ENCODE assay signal across 17 cellular contexts in genomic region chr10:49735848-49736563, GRCh38. TPM values are rescaled to one million over a fixed set of nuclear protein-coding genes. Genes with fewer than 3 reads are reported as not detected.
A peak's percentile ranks its signal among the peaks of the same experiment; 100 is the strongest.
DNase-seq lines count a peak whose midpoint lies in the region; TF ChIP-seq lines count a peak whose summit lies in the region.
"Had no signal": no experiment of that assay in that cellular context is flagged by ENCODE, and none has a peak within 500 bp of the region (broad histone marks: within the 10 kb centered on the region; RNA-seq: fewer than 3 reads in every experiment).

No MANE protein-coding gene starts in this region.

- CTCF ChIA-PET in activated CD4-positive, alpha-beta memory T cell treated with anti-CD3 and anti-CD28 coated beads, Interleukin-2, amount 10 ng/mL, durations not matched to agents 7 days and 5 days (lab: Charles Lee) = no interaction called here

- DNase-seq in D341Med (ENCODE audit: low spot score) = peak; percentile 23
- DNase-seq in H7 = peak; percentile 42
- no peak for DNase-seq in endothelial cell (ENCODE audit: low spot score)
- DNase-seq in osteocyte (ENCODE audit: extremely low spot score, unreplicated experiment) = peak; percentile 74
- DNase-seq in KG1 (lab: John Stamatoyannopoulos, UW) = no peak
- no peak for DNase-seq in activated CD4-positive, alpha-beta memory T cell treated with anti-CD3 and anti-CD28 coated beads, Interleukin-2, amount 10 ng/mL, durations not matched to agents 7 days and 5 days
- DNase-seq in activated CD4-positive, CD25-positive, alpha-beta regulatory T cell (lab: John Stamatoyannopoulos, UW) = no peak
- DNase-seq: CD8-positive, alpha-beta T cell; COR-L47; DMS 273 treated with DMSO at 0.1 percent for 48 hours; GM23248 had no signal

- H3K4me3 Mint-ChIP-seq in endothelial cell (ENCODE audit: unreplicated experiment) (peak overlapping the region; percentile 37), osteocyte (ENCODE audit: unreplicated experiment) (no peak overlapping the region)
- H3K4me3 Mint-ChIP-seq in activated CD4-positive, alpha-beta memory T cell treated with anti-CD3 and anti-CD28 coated beads, Interleukin-2, amount 10 ng/mL, durations not matched to agents 7 days and 5 days = no peak overlapping the region
- H3K4me3 Mint-ChIP-seq: CD14-positive monocyte; CD8-positive, alpha-beta T cell; H9; IgD-negative memory B cell had no signal

- H3K4me1 Mint-ChIP-seq in endothelial cell (ENCODE audit: unreplicated experiment) (no peaks in the 10 kb centered on the region), osteocyte (ENCODE audit: unreplicated experiment) (no peaks in the 10 kb centered on the region)
- H3K4me1 Mint-ChIP-seq in activated CD4-positive, alpha-beta memory T cell treated with anti-CD3 and anti-CD28 coated beads, Interleukin-2, amount 10 ng/mL, durations not matched to agents 7 days and 5 days = no peaks in the 10 kb centered on the region
- H3K4me1 Mint-ChIP-seq: H9, IgD-negative memory B cell had no signal

- POLR2A ChIA-PET in activated CD4-positive, alpha-beta memory T cell treated with anti-CD3 and anti-CD28 coated beads, Interleukin-2, amount 10 ng/mL, durations not matched to agents 7 days and 5 days (lab: Charles Lee) = no interaction called here

- H3K36me3 Mint-ChIP-seq in endothelial cell (ENCODE audit: low read depth, unreplicated experiment) (peaks cover 6% of the 10 kb centered on the region), osteocyte (ENCODE audit: unreplicated experiment) (no peaks in the 10 kb centered on the region)
- no peaks in the 10 kb centered on the region for H3K36me3 Mint-ChIP-seq in activated CD4-positive, alpha-beta memory T cell treated with anti-CD3 and anti-CD28 coated beads, Interleukin-2, amount 10 ng/mL, durations not matched to agents 7 days and 5 days (ENCODE audit: low read depth)
- H3K36me3 Mint-ChIP-seq: CD14-positive monocyte; CD8-positive, alpha-beta T cell; IgD-negative memory B cell had no signal

- H3K27me3 Mint-ChIP-seq in endothelial cell (ENCODE audit: unreplicated experiment) = peaks cover 8% of the 10 kb centered on the region
- H3K27me3 Mint-ChIP-seq in osteocyte (ENCODE audit: unreplicated experiment) = no peaks in the 10 kb centered on the region
- no peaks in the 10 kb centered on the region for H3K27me3 Mint-ChIP-seq in activated CD4-positive, alpha-beta memory T cell treated with anti-CD3 and anti-CD28 coated beads, Interleukin-2, amount 10 ng/mL, durations not matched to agents 7 days and 5 days
- H3K27me3 Mint-ChIP-seq: IgD-negative memory B cell had no signal

- no peak overlapping the region for H3K4me3 ChIP-seq in H7 (ENCODE audit: insufficient read depth, low read depth, low read length)
- H3K4me3 ChIP-seq: GM12878, GM23248 had no signal

- H3K27ac Mint-ChIP-seq in endothelial cell (ENCODE audit: unreplicated experiment) = no peak overlapping the region
- no peak overlapping the region for H3K27ac Mint-ChIP-seq in osteocyte (ENCODE audit: unreplicated experiment)
- no peak overlapping the region for H3K27ac Mint-ChIP-seq in activated CD4-positive, alpha-beta memory T cell treated with anti-CD3 and anti-CD28 coated beads, Interleukin-2, amount 10 ng/mL, durations not matched to agents 7 days and 5 days
- H3K27ac Mint-ChIP-seq: CD8-positive, alpha-beta T cell; H9; IgD-negative memory B cell had no signal

- no peaks in the 10 kb centered on the region for H3K27me3 ChIP-seq in H7 (ENCODE audit: control insufficient read depth, insufficient read depth, low read length)

- TF ChIP-seq CTCF in endothelial cell (IDR thresholded peaks at IDR 0.05; ENCODE audit: unreplicated experiment) (no peak), osteocyte (IDR thresholded peaks at IDR 0.05) (no peak)

- no peaks in the 10 kb centered on the region for H3K9me3 Mint-ChIP-seq in endothelial cell (ENCODE audit: unreplicated experiment)
- H3K9me3 Mint-ChIP-seq in osteocyte (ENCODE audit: unreplicated experiment) = no peaks in the 10 kb centered on the region
- H3K9me3 Mint-ChIP-seq in activated CD4-positive, alpha-beta memory T cell treated with anti-CD3 and anti-CD28 coated beads, Interleukin-2, amount 10 ng/mL, durations not matched to agents 7 days and 5 days = no peaks in the 10 kb centered on the region
- H3K9me3 Mint-ChIP-seq: CD8-positive, alpha-beta T cell; H9; IgD-negative memory B cell had no signal

- H3K36me3 ChIP-seq in H7 (replicated peaks; ENCODE audit: control insufficient read depth, insufficient read depth, low read length) = peaks cover 10% of the 10 kb centered on the region

RNA-seq across cellular contexts. Expression of gene OGDHL, which starts 26.1 kb away (rescaled TPM):
- total RNA-seq in H7 (2014; rRNA removed; shearing (Covaris generic)) = 26.3 and 31.9 TPM in 2 replicates
- total RNA-seq in endothelial cell (ENCODE audit: unreplicated experiment) (7.5 TPM), osteocyte (0.86 and 1.7 TPM in 2 replicates)
- not detected for total RNA-seq in activated CD4-positive, alpha-beta memory T cell treated with anti-CD3 and anti-CD28 coated beads, Interleukin-2, amount 10 ng/mL, durations not matched to agents 7 days and 5 days
- total RNA-seq: GM23248 had no signal

RNA-seq across cellular contexts. Expression of gene C10orf53, which starts 56.6 kb away (rescaled TPM):
- total RNA-seq in H7 (2014; rRNA removed; shearing (Covaris generic)) = not detected in 2 replicates
- not detected for total RNA-seq in endothelial cell (ENCODE audit: unreplicated experiment)
- not detected in 2 replicates for total RNA-seq in osteocyte
- not detected for total RNA-seq in activated CD4-positive, alpha-beta memory T cell treated with anti-CD3 and anti-CD28 coated beads, Interleukin-2, amount 10 ng/mL, durations not matched to agents 7 days and 5 days
- total RNA-seq: CD8-positive, alpha-beta T cell; Daoy; GM12878; GM23248; H9; HT1080 had no signal

Comparison
In these comparisons a context has a peak if more than half of its experiments do, and no peak if none do; other contexts are left out.
1. DNase-seq: peak in D341Med (single experiment), H7 (single experiment) and osteocyte (single experiment); none in endothelial cell (single experiment), KG1 (single experiment), activated CD4-positive, alpha-beta memory T cell treated with anti-CD3 and anti-CD28 coated beads, Interleukin-2, amount 10 ng/mL, durations not matched to agents 7 days and 5 days (single experiment) and activated CD4-positive, CD25-positive, alpha-beta regulatory T cell (0 of 4).